Comparison of ENCODE assay signal across 7 cellular contexts in genomic region chr10:13347235-13348156, GRCh38. TPM values are rescaled to one million over a fixed set of nuclear protein-coding genes. Genes with fewer than 3 reads are reported as not detected.
A peak's percentile ranks its signal among the peaks of the same experiment; 100 is the strongest.
DNase-seq lines count a peak whose midpoint lies in the region; ATAC-seq, FAIRE-seq and TF ChIP-seq lines count a peak whose summit lies in the region.

No MANE protein-coding gene starts in this region.

- in situ Hi-C loops in GM13976 (cut with MboI; ENCODE audit: low sequenced_read_pairs, unreplicated experiment), result no loop called here

- H3K27me3 ChIP-seq in breast epithelium (no peaks in the 10 kb centered on the region), small intestine (ENCODE audit: control insufficient read depth in 2 of 2, insufficient read depth in 2 of 2, low read length in 2 of 2) (no peaks in the 10 kb centered on the region)

- no peak for TF ChIP-seq POLR2A in breast epithelium (IDR thresholded peaks at IDR 0.05)

- H3K36me3 ChIP-seq in breast epithelium (no peaks in the 10 kb centered on the region), small intestine (ENCODE audit: control insufficient read depth in 2 of 2, insufficient read depth in 2 of 2, low read length in 2 of 2) (no peaks in the 10 kb centered on the region)

- intact Hi-C loops in breast epithelium (cut with DNase I; ENCODE audit: low total_unique reads), result no loop called here

- H3K4me3 ChIP-seq in breast epithelium (peak overlapping the region; percentile 79 to 95 (median 83)), small intestine (ENCODE audit: low read depth in 1 of 2, low read length in 2 of 2) (peak overlapping the region; percentile 77 to 93)

- WGBS in small intestine, 3 donors, result 1% methylated on average over 30 to 145 of the region's 145 CpGs

- FAIRE-seq in small intestine (lab: Jason Lieb, UNC), result no peak

- TF ChIP-seq CTCF in GM13976 (IDR thresholded peaks at IDR 0.05; ENCODE audit: borderline replicate concordance, control extremely low read depth, extremely low read depth, insufficient read depth, missing control alignments) (no peak), VCaP (conservative IDR thresholded peaks at IDR 0.05) (no peak), breast epithelium (IDR thresholded peaks at IDR 0.05) (no peak)

- DNase-seq in GM13976 (ENCODE audit: low spot score), result peak; percentile 87
- DNase-seq in NCI-H1417 treated with DMSO at 0.1 percent for 48 hours (lab: John Stamatoyannopoulos, UW), result peak; percentile 3
- DNase-seq in breast epithelium (ENCODE audit: low spot score in 2 of 2), result peak; percentile 57 to 74
- DNase-seq in iPS-NIHi7 (ENCODE audit: extremely low spot score), result peak; percentile 48
- peak; percentile 80 for DNase-seq in small intestine

- H3K9me3 ChIP-seq in breast epithelium (no peaks in the 10 kb centered on the region), small intestine (ENCODE audit: control insufficient read depth, low read depth) (no peaks in the 10 kb centered on the region)

- peak; percentile 58 for ATAC-seq in HG02642 (IDR thresholded peaks at IDR 0.05; ENCODE audit: poor library complexity, unreplicated experiment)

- peak overlapping the region; percentile 99 for H3K27ac ChIP-seq in VCaP
- H3K27ac ChIP-seq in breast epithelium, result peak overlapping the region; percentile 95 to 99
- peak overlapping the region; percentile 89 to 94 for H3K27ac ChIP-seq in small intestine (ENCODE audit: low read depth in 1 of 2, low read length in 1 of 2)

- H3K4me1 ChIP-seq in breast epithelium, result peaks cover 0 to 4% of the 10 kb centered on the region in 2 donors
- peaks cover 0 to 2% of the 10 kb centered on the region in 2 donors for H3K4me1 ChIP-seq in small intestine (ENCODE audit: control insufficient read depth in 2 of 2, insufficient read depth in 1 of 2, low read depth in 1 of 2, low read length in 1 of 2)

RNA-seq across cellular contexts. Expression of gene SEPHS1, which starts 0.6 kb away (rescaled TPM):
- 10 to 100 TPM; 33.9 to 53.3 (median 43.6) TPM for total RNA-seq in breast epithelium
- 10 to 100 TPM; 24.6 to 43.9 (median 31.9) TPM for polyA plus RNA-seq in small intestine

RNA-seq across cellular contexts. Expression of gene PHYH, which starts 47.6 kb away (rescaled TPM):
- 10 to 100 TPM; 23.7 to 74.7 (median 26.9) TPM for total RNA-seq in breast epithelium
- polyA plus RNA-seq in small intestine, result 100 to 1,000 TPM in 1 of 3 donors, 10 to 100 TPM in 2; 23.5 to 184 (median 77.8) TPM

Comparison
In these comparisons a context has a peak if more than half of its experiments do, and no peak if none do; other contexts are left out.
1. Peak in every context shown above with its lines: DNase-seq, ATAC-seq, H3K4me3 ChIP-seq and H3K27ac ChIP-seq.
2. DNase-seq: peak in every context shown above with its lines; median percentile 87 in GM13976; 80 in small intestine; 66 in breast epithelium; 48 in iPS-NIHi7; 3 in NCI-H1417 treated with DMSO at 0.1 percent for 48 hours.